In genomic region chr10:121921541-121921940, GRCh38 we compare ENCODE assay signal across 1 cellular context.
A peak's percentile ranks its signal among the peaks of the same experiment; 100 is the strongest.
TF ChIP-seq lines count a peak whose summit lies in the region.

No MANE protein-coding gene starts in this region.

TF ChIP-seq in K562, 482 proteins besides CTCF, POLR2A, EP300 and RAD21 (continued from another document):
- TF ChIP-seq ZBTB40 (IDR thresholded peaks at IDR 0.05) (peak; percentile 90), ZBTB40 (CRISPR knock-in tag; IDR thresholded peaks at IDR 0.05) (peak; percentile 68; the same call in 1 of the 2 replicates), ZFX (CRISPR knock-in tag; IDR thresholded peaks at IDR 0.05) (peak; percentile 39; the same call in 1 of the 2 replicates)
